Comparison of ENCODE assay signal across 1 cellular context in genomic region chr11:69443138-69443967, GRCh38.
TF ChIP-seq lines count a peak whose summit lies in the region.

No MANE protein-coding gene starts in this region.

TF ChIP-seq in K562, 482 proteins besides CTCF, POLR2A, EP300 and RAD21 (continued from another document and continues in another):
- no peak for TF ChIP-seq ZNF398 (CRISPR knock-in tag; IDR thresholded peaks at IDR 0.05)
- TF ChIP-seq SOX6 (IDR thresholded peaks at IDR 0.05), result peak; percentile 47
- TF ChIP-seq ZFX (CRISPR knock-in tag; IDR thresholded peaks at IDR 0.05), result peak; percentile 48; the same call in 1 of the 2 replicates
- no peak for TF ChIP-seq IRF1 (CRISPR knock-in tag; IDR thresholded peaks at IDR 0.05; ENCODE audit: borderline replicate concordance)
- no peak for TF ChIP-seq DEAF1 (CRISPR knock-in tag; IDR thresholded peaks at IDR 0.05)
- TF ChIP-seq HDAC3 (IDR thresholded peaks at IDR 0.05; ENCODE audit: borderline replicate concordance, partially characterized antibody), result no peak
- TF ChIP-seq, protein P1, sequence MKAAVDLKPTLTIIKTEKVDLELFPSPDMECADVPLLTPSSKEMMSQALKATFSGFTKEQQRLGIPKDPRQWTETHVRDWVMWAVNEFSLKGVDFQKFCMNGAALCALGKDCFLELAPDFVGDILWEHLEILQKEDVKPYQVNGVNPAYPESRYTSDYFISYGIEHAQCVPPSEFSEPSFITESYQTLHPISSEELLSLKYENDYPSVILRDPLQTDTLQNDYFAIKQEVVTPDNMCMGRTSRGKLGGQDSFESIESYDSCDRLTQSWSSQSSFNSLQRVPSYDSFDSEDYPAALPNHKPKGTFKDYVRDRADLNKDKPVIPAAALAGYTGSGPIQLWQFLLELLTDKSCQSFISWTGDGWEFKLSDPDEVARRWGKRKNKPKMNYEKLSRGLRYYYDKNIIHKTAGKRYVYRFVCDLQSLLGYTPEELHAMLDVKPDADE (conservative IDR thresholded peaks at IDR 0.05; ENCODE audit: control insufficient read depth, low read depth, low read length), result 0 out of 2 replicates have a peak, but pooled peaks have one; percentile 54
- TF ChIP-seq SIX5 (IDR thresholded peaks at IDR 0.05; ENCODE audit: borderline replicate concordance in 1 of 2, insufficient read depth in 1 of 2, low read depth in 1 of 2, low read length in 2 of 2), result no peak
- no peak; a peak in 2 of 4 replicates for TF ChIP-seq KDM1A (IDR thresholded peaks at IDR 0.05)
- no peak for TF ChIP-seq CHD4 (IDR thresholded peaks at IDR 0.05; ENCODE audit: insufficient read depth, insufficient replicate concordance, low read depth, low read length, poor library complexity, severe bottlenecking)
- no peak for TF ChIP-seq TFAM (CRISPR knock-in tag; conservative IDR thresholded peaks at IDR 0.05)
- TF ChIP-seq YBX1 (IDR thresholded peaks at IDR 0.05), result no peak
- TF ChIP-seq CBX3 (IDR thresholded peaks at IDR 0.05; ENCODE audit: borderline replicate concordance in 1 of 2, low read length in 2 of 2), result peak in 1 of 2 experiments; percentile 41; a peak in 1 of 3 replicates
- no peak for TF ChIP-seq HNRNPK (IDR thresholded peaks at IDR 0.05; ENCODE audit: low read depth, low read length, poor library complexity, severe bottlenecking)
- no peak for TF ChIP-seq TCF7L2 (IDR thresholded peaks at IDR 0.05; ENCODE audit: low read depth, low read length)
- TF ChIP-seq MITF (IDR thresholded peaks at IDR 0.05), result no peak; the same call in 1 of the 2 replicates
- TF ChIP-seq TBP (optimal IDR thresholded peaks at IDR 0.05; ENCODE audit: low read depth, low read length), result peak; percentile 84
- TF ChIP-seq, protein P2, sequence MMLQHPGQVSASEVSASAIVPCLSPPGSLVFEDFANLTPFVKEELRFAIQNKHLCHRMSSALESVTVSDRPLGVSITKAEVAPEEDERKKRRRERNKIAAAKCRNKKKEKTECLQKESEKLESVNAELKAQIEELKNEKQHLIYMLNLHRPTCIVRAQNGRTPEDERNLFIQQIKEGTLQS (IDR thresholded peaks at IDR 0.05), result no peak
- TF ChIP-seq, protein P2 (CRISPR knock-in tag; conservative IDR thresholded peaks at IDR 0.05), result no peak; the same call in 1 of the 2 replicates
- no peak for TF ChIP-seq U2AF1 (optimal IDR thresholded peaks at IDR 0.05; ENCODE audit: low read depth, low read length)
- TF ChIP-seq FOXK2 (conservative IDR thresholded peaks at IDR 0.05 in 1 of 2, IDR thresholded peaks at IDR 0.05 in 1 of 2; ENCODE audit: low read depth in 2 of 2), result no peak
- TF ChIP-seq SRSF1 (IDR thresholded peaks at IDR 0.05; ENCODE audit: low read depth, low read length), result no peak
- TF ChIP-seq HNRNPL (IDR thresholded peaks at IDR 0.05; ENCODE audit: low read depth, low read length), result no peak
- no peak for TF ChIP-seq TSC22D4 (tag; IDR thresholded peaks at IDR 0.05)
- TF ChIP-seq, protein P3, sequence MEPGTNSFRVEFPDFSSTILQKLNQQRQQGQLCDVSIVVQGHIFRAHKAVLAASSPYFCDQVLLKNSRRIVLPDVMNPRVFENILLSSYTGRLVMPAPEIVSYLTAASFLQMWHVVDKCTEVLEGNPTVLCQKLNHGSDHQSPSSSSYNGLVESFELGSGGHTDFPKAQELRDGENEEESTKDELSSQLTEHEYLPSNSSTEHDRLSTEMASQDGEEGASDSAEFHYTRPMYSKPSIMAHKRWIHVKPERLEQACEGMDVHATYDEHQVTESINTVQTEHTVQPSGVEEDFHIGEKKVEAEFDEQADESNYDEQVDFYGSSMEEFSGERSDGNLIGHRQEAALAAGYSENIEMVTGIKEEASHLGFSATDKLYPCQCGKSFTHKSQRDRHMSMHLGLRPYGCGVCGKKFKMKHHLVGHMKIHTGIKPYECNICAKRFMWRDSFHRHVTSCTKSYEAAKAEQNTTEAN (CRISPR knock-in tag; IDR thresholded peaks at IDR 0.05), result no peak
- TF ChIP-seq NR1H2 (CRISPR knock-in tag; IDR thresholded peaks at IDR 0.05), result no peak; the same call in 1 of the 2 replicates
- TF ChIP-seq RBM34 (IDR thresholded peaks at IDR 0.05; ENCODE audit: borderline replicate concordance, insufficient read depth, low read length), result no peak
- no peak for TF ChIP-seq EHMT2 (IDR thresholded peaks at IDR 0.05)
- TF ChIP-seq PCBP2 (IDR thresholded peaks at IDR 0.05; ENCODE audit: low read depth, low read length, poor library complexity, severe bottlenecking), result no peak
- no peak for TF ChIP-seq AFF1 (IDR thresholded peaks at IDR 0.05; ENCODE audit: low read depth in 1 of 2, partially characterized antibody in 2 of 2)
- TF ChIP-seq CREBBP (IDR thresholded peaks at IDR 0.05; ENCODE audit: low read depth, low read length), result no peak
- peak; percentile 21; the same call in 1 of the 2 replicates for TF ChIP-seq TCF3 (CRISPR knock-in tag; IDR thresholded peaks at IDR 0.05)
- TF ChIP-seq, protein P4, sequence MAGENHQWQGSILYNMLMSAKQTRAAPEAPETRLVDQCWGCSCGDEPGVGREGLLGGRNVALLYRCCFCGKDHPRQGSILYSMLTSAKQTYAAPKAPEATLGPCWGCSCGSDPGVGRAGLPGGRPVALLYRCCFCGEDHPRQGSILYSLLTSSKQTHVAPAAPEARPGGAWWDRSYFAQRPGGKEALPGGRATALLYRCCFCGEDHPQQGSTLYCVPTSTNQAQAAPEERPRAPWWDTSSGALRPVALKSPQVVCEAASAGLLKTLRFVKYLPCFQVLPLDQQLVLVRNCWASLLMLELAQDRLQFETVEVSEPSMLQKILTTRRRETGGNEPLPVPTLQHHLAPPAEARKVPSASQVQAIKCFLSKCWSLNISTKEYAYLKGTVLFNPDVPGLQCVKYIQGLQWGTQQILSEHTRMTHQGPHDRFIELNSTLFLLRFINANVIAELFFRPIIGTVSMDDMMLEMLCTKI (IDR thresholded peaks at IDR 0.05; ENCODE audit: partially characterized antibody), result no peak
- TF ChIP-seq, protein P5, sequence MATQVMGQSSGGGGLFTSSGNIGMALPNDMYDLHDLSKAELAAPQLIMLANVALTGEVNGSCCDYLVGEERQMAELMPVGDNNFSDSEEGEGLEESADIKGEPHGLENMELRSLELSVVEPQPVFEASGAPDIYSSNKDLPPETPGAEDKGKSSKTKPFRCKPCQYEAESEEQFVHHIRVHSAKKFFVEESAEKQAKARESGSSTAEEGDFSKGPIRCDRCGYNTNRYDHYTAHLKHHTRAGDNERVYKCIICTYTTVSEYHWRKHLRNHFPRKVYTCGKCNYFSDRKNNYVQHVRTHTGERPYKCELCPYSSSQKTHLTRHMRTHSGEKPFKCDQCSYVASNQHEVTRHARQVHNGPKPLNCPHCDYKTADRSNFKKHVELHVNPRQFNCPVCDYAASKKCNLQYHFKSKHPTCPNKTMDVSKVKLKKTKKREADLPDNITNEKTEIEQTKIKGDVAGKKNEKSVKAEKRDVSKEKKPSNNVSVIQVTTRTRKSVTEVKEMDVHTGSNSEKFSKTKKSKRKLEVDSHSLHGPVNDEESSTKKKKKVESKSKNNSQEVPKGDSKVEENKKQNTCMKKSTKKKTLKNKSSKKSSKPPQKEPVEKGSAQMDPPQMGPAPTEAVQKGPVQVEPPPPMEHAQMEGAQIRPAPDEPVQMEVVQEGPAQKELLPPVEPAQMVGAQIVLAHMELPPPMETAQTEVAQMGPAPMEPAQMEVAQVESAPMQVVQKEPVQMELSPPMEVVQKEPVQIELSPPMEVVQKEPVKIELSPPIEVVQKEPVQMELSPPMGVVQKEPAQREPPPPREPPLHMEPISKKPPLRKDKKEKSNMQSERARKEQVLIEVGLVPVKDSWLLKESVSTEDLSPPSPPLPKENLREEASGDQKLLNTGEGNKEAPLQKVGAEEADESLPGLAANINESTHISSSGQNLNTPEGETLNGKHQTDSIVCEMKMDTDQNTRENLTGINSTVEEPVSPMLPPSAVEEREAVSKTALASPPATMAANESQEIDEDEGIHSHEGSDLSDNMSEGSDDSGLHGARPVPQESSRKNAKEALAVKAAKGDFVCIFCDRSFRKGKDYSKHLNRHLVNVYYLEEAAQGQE (CRISPR knock-in tag; IDR thresholded peaks at IDR 0.05; ENCODE audit: low read depth), result no peak
- TF ChIP-seq ZKSCAN1 (IDR thresholded peaks at IDR 0.05; ENCODE audit: low read depth, low read length), result no peak; the same call in none of the 2 replicates
- TF ChIP-seq ATF6 (CRISPR knock-in tag; IDR thresholded peaks at IDR 0.05), result 0 out of 2 replicates have a peak, but pooled peaks have one; percentile 81
- no peak for TF ChIP-seq NR2C1 (IDR thresholded peaks at IDR 0.05)
- TF ChIP-seq NR2C1 (tag; IDR thresholded peaks at IDR 0.05), result no peak
- TF ChIP-seq MECOM (CRISPR knock-in tag; IDR thresholded peaks at IDR 0.05), result 0 out of 2 replicates have a peak, but pooled peaks have one; percentile 50
- TF ChIP-seq STAT5A (IDR thresholded peaks at IDR 0.05; ENCODE audit: borderline replicate concordance, low read length), result no peak
